15 cellular contexts compared by ENCODE assay signal in the genomic region with DNA sequence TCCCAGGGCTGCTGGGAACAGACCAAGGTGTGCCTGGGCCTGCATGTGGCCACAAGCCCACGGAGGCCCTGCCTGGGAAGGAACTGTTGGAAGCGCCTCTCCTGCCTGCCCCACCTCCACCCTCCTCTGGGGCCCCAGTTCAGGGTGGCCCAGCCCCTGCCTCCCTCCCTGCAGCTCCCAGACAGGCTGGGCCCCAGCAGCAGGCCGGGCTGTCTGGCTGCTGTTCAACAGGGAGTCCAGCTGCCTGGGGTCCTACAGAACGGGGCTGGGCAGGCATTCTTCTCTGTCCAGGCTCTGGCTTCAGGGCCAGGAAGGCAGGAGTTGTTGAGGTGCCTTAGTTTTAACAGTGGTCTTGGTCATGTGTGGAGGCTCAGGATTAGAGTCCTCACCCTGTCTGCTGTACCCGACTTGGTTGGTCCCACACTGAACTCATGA. TPM values are rescaled to one million over a fixed set of nuclear protein-coding genes. Genes with fewer than 3 reads are reported as not detected.
DNase-seq lines count a peak whose midpoint lies in the region; ATAC-seq, FAIRE-seq and TF ChIP-seq lines count a peak whose summit lies in the region.
"Had no signal": no experiment of that assay in that cellular context is flagged by ENCODE, and none has a peak within 500 bp of the region (broad histone marks: within the 10 kb centered on the region; RNA-seq: fewer than 3 reads in every experiment).

No MANE protein-coding gene starts in this region.

- H3K9me3 ChIP-seq in BE2C (no peaks in the 10 kb centered on the region), right cardiac atrium (ENCODE audit: control insufficient read depth, low read length) (no peaks in the 10 kb centered on the region), psoas muscle (no peaks in the 10 kb centered on the region)
- H3K9me3 ChIP-seq in CD4-positive, alpha-beta T cell (ENCODE audit: control insufficient read depth, low read length) = no peaks in the 10 kb centered on the region
- H3K9me3 ChIP-seq: HAP-1 had no signal

- POLR2A ChIA-PET in CD4-positive, alpha-beta T cell (lab: Charles Lee) = no interaction called here

- CTCF ChIA-PET in CD4-positive, alpha-beta T cell (lab: Charles Lee) = no interaction called here

- H3K36me3 Mint-ChIP-seq in CD4-positive, alpha-beta T cell (ENCODE audit: low read depth) = no peaks in the 10 kb centered on the region

- H3K27me3 Mint-ChIP-seq in CD4-positive, alpha-beta T cell = no peaks in the 10 kb centered on the region
- H3K27me3 Mint-ChIP-seq: central memory CD8-positive, alpha-beta T cell; naive thymus-derived CD8-positive, alpha-beta T cell had no signal

- peaks cover 7% of the 10 kb centered on the region for H3K4me1 Mint-ChIP-seq in CD4-positive, alpha-beta T cell (ENCODE audit: low read depth)

- no peak overlapping the region for H3K27ac Mint-ChIP-seq in CD4-positive, alpha-beta T cell
- H3K27ac Mint-ChIP-seq: naive thymus-derived CD8-positive, alpha-beta T cell had no signal

- 28% methylated on average over 5 of the region's 5 CpGs for WGBS in right cardiac atrium
- 43 to 66% (median 55%) methylated on average over 5 of the region's 5 CpGs for WGBS in psoas muscle, 3 donors

- intact Hi-C loops in right cardiac atrium (cut with DNase I) (no loop called here), psoas muscle (cut with DNase I) (no loop called here)
- intact Hi-C loops in CD4-positive, alpha-beta T cell (cut with DNase I, micrococcal nuclease) = no loop called here

- H3K36me3 ChIP-seq in BE2C (no peaks in the 10 kb centered on the region), psoas muscle (ENCODE audit: insufficient read depth in 1 of 2, low read depth in 1 of 2) (no peaks in the 10 kb centered on the region)
- H3K36me3 ChIP-seq: HAP-1 had no signal

- no peak for FAIRE-seq in urothelium cell line (lab: Jason Lieb, UNC)

- H3K4me1 ChIP-seq in BE2C (no peaks in the 10 kb centered on the region; the same call in 1 of the 2 replicates), right cardiac atrium (ENCODE audit: control insufficient read depth, insufficient read depth, low read length) (peaks cover 25% of the 10 kb centered on the region), psoas muscle (peaks cover 35% of the 10 kb centered on the region)
- H3K4me1 ChIP-seq: HAP-1 had no signal

- H3K9me3 Mint-ChIP-seq in CD4-positive, alpha-beta T cell = no peaks in the 10 kb centered on the region
- H3K9me3 Mint-ChIP-seq: central memory CD8-positive, alpha-beta T cell; naive thymus-derived CD8-positive, alpha-beta T cell had no signal

- TF ChIP-seq CTCF in BE2C (IDR thresholded peaks at IDR 0.05; ENCODE audit: low read depth, low read length) (no peak), psoas muscle (IDR thresholded peaks at IDR 0.05) (no peak), GM10266 (IDR thresholded peaks at IDR 0.05; ENCODE audit: control insufficient read depth, insufficient read depth, low read depth, missing control alignments) (no peak)
- TF ChIP-seq CTCF in CD4-positive, alpha-beta T cell (IDR thresholded peaks at IDR 0.05) = no peak

- peak; percentile 40 to 56 for ATAC-seq in right cardiac atrium
- peak; percentile 11 to 33 (median 30) for ATAC-seq in psoas muscle
- no peak for ATAC-seq in CD4-positive, alpha-beta T cell (ENCODE audit: poor library complexity)
- ATAC-seq: naive thymus-derived CD8-positive, alpha-beta T cell had no signal

- H3K27me3 ChIP-seq in BE2C (no peaks in the 10 kb centered on the region), right cardiac atrium (ENCODE audit: control insufficient read depth, insufficient read depth) (no peaks in the 10 kb centered on the region), psoas muscle (ENCODE audit: insufficient read depth in 3 of 3, low read length in 2 of 3) (no peaks in the 10 kb centered on the region)
- H3K27me3 ChIP-seq in CD4-positive, alpha-beta T cell (ENCODE audit: control insufficient read depth, insufficient read depth, low read length) = no peaks in the 10 kb centered on the region

- H3K4me3 Mint-ChIP-seq in CD4-positive, alpha-beta T cell = no peak overlapping the region
- H3K4me3 Mint-ChIP-seq: central memory CD8-positive, alpha-beta T cell; naive thymus-derived CD8-positive, alpha-beta T cell had no signal

- H3K27ac ChIP-seq in right cardiac atrium (ENCODE audit: low read length) (peak overlapping the region; percentile 61), psoas muscle (peak overlapping the region; percentile 30)
- H3K27ac ChIP-seq in CD4-positive, alpha-beta T cell (ENCODE audit: low read depth, low read length) = no peak overlapping the region

- H3K4me3 ChIP-seq in BE2C (ENCODE audit: low read depth, low read length) (no peak overlapping the region), right cardiac atrium (ENCODE audit: low read length) (no peak overlapping the region), psoas muscle (no peak overlapping the region)
- H3K4me3 ChIP-seq: HAP-1 had no signal

- DNase-seq in BE2C (peak; percentile 37), astrocyte of the hippocampus (ENCODE audit: low read depth, low spot score) (peak; percentile 62), right cardiac atrium (peak; percentile 40 to 85 (median 78)), psoas muscle (no peak), GM10266 (ENCODE audit: extremely low spot score) (no peak), NCI-H1694 treated with DMSO at 0.1 percent for 48 hours (lab: John Stamatoyannopoulos, UW) (no peak), urothelium cell line (ENCODE audit: low spot score) (no peak)
- no peak for DNase-seq in CD4-positive, alpha-beta T cell
- DNase-seq: glutamatergic neuron; naive thymus-derived CD8-positive, alpha-beta T cell; NCI-H1417 treated with DMSO at 0.1 percent for 48 hours; NK-92 treated with Interleukin-12 subunit alpha and Interleukin-12 subunit beta, amount 100 ng/mL, for 24 hours; T1000 had no signal

RNA-seq across cellular contexts. Expression of a gene that starts 11.8 kb away (rescaled TPM):
- polyA plus RNA-seq in BE2C (2012; ENCODE audit: insufficient read depth, insufficient read length, low read depth) = 5.9 TPM
- total RNA-seq in right cardiac atrium (10 to 100 TPM; 27.5 to 33.9 (median 29.9) TPM), psoas muscle (10 to 100 TPM in 1 of 4 donors, 1 to 10 TPM in 3; 5.1 to 14.2 (median 7.8) TPM)
- polyA plus RNA-seq in right cardiac atrium (9.5 TPM), psoas muscle (1 to 10 TPM; 2.3 to 7.2 (median 3.3) TPM)
- 1 to 10 TPM; 2.5 to 3.4 TPM for total RNA-seq in CD4-positive, alpha-beta T cell

Comparison
In these comparisons a context has a peak if more than half of its experiments do, and no peak if none do; other contexts are left out.
1. DNase-seq: peak in BE2C (single experiment), astrocyte of the hippocampus (single experiment) and right cardiac atrium (3 of 3); none in psoas muscle (0 of 2), CD4-positive, alpha-beta T cell (0 of 10), GM10266 (single experiment), NCI-H1694 treated with DMSO at 0.1 percent for 48 hours (single experiment) and urothelium cell line (single experiment).